41 cellular contexts compared by ENCODE assay signal in the genomic region with DNA sequence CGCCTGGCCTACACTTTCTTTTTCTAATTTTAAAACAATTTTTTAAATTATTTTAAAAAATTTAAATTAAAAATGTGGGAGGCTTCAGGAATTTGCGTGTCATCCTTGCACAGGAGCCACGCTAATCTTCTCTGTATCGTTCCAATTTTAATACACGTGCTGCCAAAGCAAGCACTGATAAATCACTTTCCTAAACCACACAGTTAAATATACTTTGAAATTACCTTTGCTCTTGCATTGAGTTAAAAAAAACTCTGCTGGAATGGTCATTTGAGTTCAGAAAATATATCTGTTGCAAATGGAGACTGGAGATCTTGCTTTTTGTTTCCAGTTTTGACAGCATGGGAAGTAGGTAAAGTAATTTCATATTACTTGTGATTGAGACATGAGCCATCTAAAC.
"Had no signal": no experiment of that assay in that cellular context is flagged by ENCODE, and none has a peak within 500 bp of the region (broad histone marks: within the 10 kb centered on the region; RNA-seq: fewer than 3 reads in every experiment).

No MANE protein-coding gene starts in this region.

- H3K36me3 Mint-ChIP-seq: activated naive CD4-positive, alpha-beta T cell treated with anti-CD3 and anti-CD28 coated beads, Interleukin-2, amount 10 ng/mL, durations not matched to agents 7 days and 5 days; activated naive CD4-positive, alpha-beta T cell treated with anti-CD3 and anti-CD28 coated beads, Interleukin-2, amount 50 U/mL, for 24 hours; activated naive CD4-positive, alpha-beta T cell treated with anti-CD3 and anti-CD28 coated beads, Interleukin-2, amount 50 U/mL, for 72 hours; activated naive CD8-positive, alpha-beta T cell; activated naive CD8-positive, alpha-beta T cell treated with anti-CD3 and anti-CD28 coated beads for 36 hours; activated naive CD8-positive, alpha-beta T cell treated with anti-CD3 and anti-CD28 coated beads, Interleukin-2, amount 10 ng/mL, durations not matched to agents 7 days and 5 days had no signal

- H3K4me3 ChIP-seq: adrenal gland, ascending aorta, body of pancreas, breast epithelium, cardiac muscle cell had no signal

- H3K9me3 ChIP-seq: adrenal gland, ascending aorta, body of pancreas, breast epithelium had no signal

- H3K4me1 ChIP-seq: adrenal gland, ascending aorta, breast epithelium had no signal

- H3K27ac ChIP-seq: adrenal gland, ascending aorta, brain microvascular endothelial cell, breast epithelium, cardiac muscle cell had no signal

- ATAC-seq: activated naive CD4-positive, alpha-beta T cell treated with anti-CD3 and anti-CD28 coated beads, Interleukin-2, amount 50 U/mL, for 72 hours; activated naive CD8-positive, alpha-beta T cell treated with anti-CD3 and anti-CD28 coated beads, Interleukin-2, amount 50 U/mL, for 24 hours; activated T-cell treated with anti-CD3 and anti-CD28 coated beads, Interleukin-2, amount 50 U/mL, for 4 hours; activated T-cell treated with anti-CD3 and anti-CD28 coated beads, Interleukin-2, amount 50 U/mL, for 72 hours; activated T-helper 17 cell treated with anti-CD3 and anti-CD28 coated beads, Interleukin-2, amount 50 U/mL, for 72 hours; body of pancreas had no signal

- H3K4me3 Mint-ChIP-seq: activated naive CD4-positive, alpha-beta T cell treated with anti-CD3 and anti-CD28 coated beads for 36 hours; activated naive CD4-positive, alpha-beta T cell treated with anti-CD3 and anti-CD28 coated beads, Interleukin-2, amount 10 ng/mL, durations not matched to agents 7 days and 5 days; activated naive CD4-positive, alpha-beta T cell treated with anti-CD3 and anti-CD28 coated beads, Interleukin-2, amount 50 U/mL, for 24 hours; activated naive CD8-positive, alpha-beta T cell; activated naive CD8-positive, alpha-beta T cell treated with anti-CD3 and anti-CD28 coated beads for 36 hours; activated naive CD8-positive, alpha-beta T cell treated with anti-CD3 and anti-CD28 coated beads, Interleukin-2, amount 10 ng/mL, durations not matched to agents 7 days and 5 days; activated naive CD8-positive, alpha-beta T cell treated with anti-CD3 and anti-CD28 coated beads, Interleukin-2, amount 50 U/mL, for 24 hours; activated T-cell treated with anti-CD3 and anti-CD28 coated beads, Interleukin-2, amount 50 U/mL, for 24 hours; activated T-cell treated with anti-CD3 and anti-CD28 coated beads, Interleukin-2, amount 50 U/mL, for 4 hours; activated T-cell treated with anti-CD3 and anti-CD28 coated beads, Interleukin-2, amount 50 U/mL, for 72 hours; activated T-helper 1 cell treated with anti-CD3 and anti-CD28 coated beads, Interleukin-12 subunit alpha, Interleukin-12 subunit beta, Interleukin-2, Interleukin-4 antibody, amounts not matched to agents 30 ng/mL and 10 ng/mL and 1 ng/mL, durations not matched to agents 14 hours and 24 hours and 36 hours; activated T-helper 17 cell treated with anti-CD3 and anti-CD28 coated beads, Interleukin-2, amount 50 U/mL, for 72 hours; brain; central memory CD8-positive, alpha-beta T cell had no signal

- H3K27ac Mint-ChIP-seq: activated naive CD4-positive, alpha-beta T cell treated with anti-CD3 and anti-CD28 coated beads for 36 hours; activated naive CD4-positive, alpha-beta T cell treated with anti-CD3 and anti-CD28 coated beads, Interleukin-2, amount 10 ng/mL, durations not matched to agents 7 days and 5 days; activated naive CD4-positive, alpha-beta T cell treated with anti-CD3 and anti-CD28 coated beads, Interleukin-2, amount 50 U/mL, for 24 hours; activated naive CD4-positive, alpha-beta T cell treated with anti-CD3 and anti-CD28 coated beads, Interleukin-2, amount 50 U/mL, for 72 hours; activated naive CD8-positive, alpha-beta T cell; activated naive CD8-positive, alpha-beta T cell treated with anti-CD3 and anti-CD28 coated beads for 36 hours; activated naive CD8-positive, alpha-beta T cell treated with anti-CD3 and anti-CD28 coated beads, Interleukin-2, amount 10 ng/mL, durations not matched to agents 7 days and 5 days; activated naive CD8-positive, alpha-beta T cell treated with anti-CD3 and anti-CD28 coated beads, Interleukin-2, amount 50 U/mL, for 24 hours; activated T-cell treated with anti-CD3 and anti-CD28 coated beads, Interleukin-2, amount 50 U/mL, for 24 hours; activated T-cell treated with anti-CD3 and anti-CD28 coated beads, Interleukin-2, amount 50 U/mL, for 72 hours; activated T-helper 1 cell treated with anti-CD3 and anti-CD28 coated beads, Interleukin-12 subunit alpha, Interleukin-12 subunit beta, Interleukin-2, Interleukin-4 antibody, amounts not matched to agents 30 ng/mL and 10 ng/mL and 1 ng/mL, durations not matched to agents 14 hours and 24 hours and 36 hours; activated T-helper 17 cell treated with anti-CD3 and anti-CD28 coated beads, Interleukin-2, amount 50 U/mL, for 72 hours; activated T-helper 2 cell treated with anti-CD3 and anti-CD28 coated beads, Interferon-gamma antibody, Interleukin-2, Interleukin-4, amounts not matched to agents 10 μg/mL and 5 μg/mL and 100 μg/mL, durations not matched to agents 14 hours and 24 hours and 36 hours; brain had no signal

- FAIRE-seq: astrocyte, bronchial epithelial cell had no signal

- DNase-seq: activated effector memory CD4-positive, alpha-beta T cell treated with anti-CD3 and anti-CD28 coated beads, Interleukin-2, amount 50 U/mL, for 16 hours; activated effector memory CD4-positive, alpha-beta T cell treated with Interleukin-2 at 50 U/mL for 16 hours; activated gamma-delta T cell; activated gamma-delta T cell treated with Interleukin-2 at 50 U/mL for 16 hours; activated naive CD4-positive, alpha-beta T cell; activated naive CD4-positive, alpha-beta T cell treated with anti-CD3 and anti-CD28 coated beads for 36 hours; activated naive CD4-positive, alpha-beta T cell treated with anti-CD3 and anti-CD28 coated beads, Interleukin-2, amount 10 ng/mL, durations not matched to agents 7 days and 5 days; activated naive CD4-positive, alpha-beta T cell treated with anti-CD3 and anti-CD28 coated beads, Interleukin-2, amount 50 U/mL, for 16 hours; activated naive CD4-positive, alpha-beta T cell treated with Interleukin-2 at 50 U/mL for 16 hours; activated naive CD8-positive, alpha-beta T cell treated with anti-CD3 and anti-CD28 coated beads for 36 hours; activated naive CD8-positive, alpha-beta T cell treated with anti-CD3 and anti-CD28 coated beads, Interleukin-2, amount 10 ng/mL, durations not matched to agents 7 days and 5 days; activated naive CD8-positive, alpha-beta T cell treated with anti-CD3 and anti-CD28 coated beads, Interleukin-2, amount 50 U/mL, for 24 hours; activated T-cell treated with anti-CD3 and anti-CD28 coated beads for 4 hours; activated T-cell treated with anti-CD3 and anti-CD28 coated beads, Interleukin-2, amount 50 U/mL, for 1 hour; activated T-cell treated with anti-CD3 and anti-CD28 coated beads, Interleukin-2, amount 50 U/mL, for 24 hours; activated T-cell treated with anti-CD3 and anti-CD28 coated beads, Interleukin-2, amount 50 U/mL, for 4 hours; activated T-cell treated with anti-CD3 and anti-CD28 coated beads, Interleukin-2, amount 50 U/mL, for 48 hours; activated T-cell treated with anti-CD3 and anti-CD28 coated beads, Interleukin-2, amount 50 U/mL, for 72 hours; adrenal gland; amniotic stem cell; amygdala; anterior cingulate cortex; aorta; body of pancreas; brain microvascular endothelial cell; caudate nucleus; central memory CD4-positive, alpha-beta T cell; cerebellar nuclear complex had no signal

- H3K4me1 Mint-ChIP-seq: activated naive CD4-positive, alpha-beta T cell treated with anti-CD3 and anti-CD28 coated beads, Interleukin-2, amount 10 ng/mL, durations not matched to agents 7 days and 5 days; activated naive CD4-positive, alpha-beta T cell treated with anti-CD3 and anti-CD28 coated beads, Interleukin-2, amount 50 U/mL, for 24 hours; activated naive CD8-positive, alpha-beta T cell treated with anti-CD3 and anti-CD28 coated beads for 36 hours; activated naive CD8-positive, alpha-beta T cell treated with anti-CD3 and anti-CD28 coated beads, Interleukin-2, amount 10 ng/mL, durations not matched to agents 7 days and 5 days; activated naive CD8-positive, alpha-beta T cell treated with anti-CD3 and anti-CD28 coated beads, Interleukin-2, amount 50 U/mL, for 24 hours; activated T-helper 17 cell treated with anti-CD3 and anti-CD28 coated beads, Interleukin-2, amount 50 U/mL, for 72 hours; central memory CD8-positive, alpha-beta T cell had no signal

- H3K27me3 Mint-ChIP-seq: activated naive CD4-positive, alpha-beta T cell treated with anti-CD3 and anti-CD28 coated beads, Interleukin-2, amount 50 U/mL, for 24 hours; brain had no signal

- H3K9me3 Mint-ChIP-seq: activated naive CD4-positive, alpha-beta T cell treated with anti-CD3 and anti-CD28 coated beads for 36 hours; activated naive CD4-positive, alpha-beta T cell treated with anti-CD3 and anti-CD28 coated beads, Interleukin-2, amount 10 ng/mL, durations not matched to agents 7 days and 5 days; activated naive CD4-positive, alpha-beta T cell treated with anti-CD3 and anti-CD28 coated beads, Interleukin-2, amount 50 U/mL, for 24 hours; activated naive CD4-positive, alpha-beta T cell treated with anti-CD3 and anti-CD28 coated beads, Interleukin-2, amount 50 U/mL, for 72 hours; activated naive CD8-positive, alpha-beta T cell treated with anti-CD3 and anti-CD28 coated beads for 36 hours; activated naive CD8-positive, alpha-beta T cell treated with anti-CD3 and anti-CD28 coated beads, Interleukin-2, amount 10 ng/mL, durations not matched to agents 7 days and 5 days; activated naive CD8-positive, alpha-beta T cell treated with anti-CD3 and anti-CD28 coated beads, Interleukin-2, amount 50 U/mL, for 24 hours; activated T-cell treated with anti-CD3 and anti-CD28 coated beads, Interleukin-2, amount 50 U/mL, for 24 hours; activated T-cell treated with anti-CD3 and anti-CD28 coated beads, Interleukin-2, amount 50 U/mL, for 4 hours; activated T-cell treated with anti-CD3 and anti-CD28 coated beads, Interleukin-2, amount 50 U/mL, for 72 hours; activated T-helper 1 cell treated with anti-CD3 and anti-CD28 coated beads, Interleukin-12 subunit alpha, Interleukin-12 subunit beta, Interleukin-2, Interleukin-4 antibody, amounts not matched to agents 30 ng/mL and 10 ng/mL and 1 ng/mL, durations not matched to agents 14 hours and 24 hours and 36 hours; activated T-helper 17 cell treated with anti-CD3 and anti-CD28 coated beads, Interleukin-2, amount 50 U/mL, for 72 hours; activated T-helper 2 cell treated with anti-CD3 and anti-CD28 coated beads, Interferon-gamma antibody, Interleukin-2, Interleukin-4, amounts not matched to agents 10 μg/mL and 5 μg/mL and 100 μg/mL, durations not matched to agents 14 hours and 24 hours and 36 hours; central memory CD8-positive, alpha-beta T cell had no signal

- H3K27me3 ChIP-seq: adrenal gland, ascending aorta, body of pancreas, brain microvascular endothelial cell, breast epithelium, cardiac muscle cell had no signal

- H3K36me3 ChIP-seq: adrenal gland, ascending aorta, brain microvascular endothelial cell, breast epithelium, cardiac muscle cell had no signal
